In the genomic region with DNA sequence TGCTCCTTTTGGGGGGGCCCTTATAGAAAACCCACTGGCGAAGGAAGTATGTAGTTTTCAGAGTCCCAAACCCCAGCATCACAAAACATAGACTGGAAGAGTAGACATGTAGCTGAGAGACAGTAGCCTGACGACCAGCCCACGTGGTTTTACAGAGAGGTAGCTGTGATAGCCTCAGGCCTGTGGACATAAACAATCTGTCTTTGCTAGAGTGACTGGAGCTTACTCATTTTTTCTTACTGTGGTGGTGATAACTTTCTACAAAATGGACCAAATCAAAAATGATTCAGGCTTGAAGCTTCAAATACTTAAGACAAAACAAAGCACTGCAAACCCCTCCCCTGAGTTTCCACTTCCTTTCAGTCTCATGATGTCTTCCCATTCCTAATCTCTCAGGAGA, we compare ENCODE assay signal across 16 cellular contexts.
"Had no signal": no experiment of that assay in that cellular context is flagged by ENCODE, and none has a peak within 500 bp of the region (broad histone marks: within the 10 kb centered on the region; RNA-seq: fewer than 3 reads in every experiment).

No MANE protein-coding gene starts in this region.

- ATAC-seq: activated T-helper 17 cell treated with anti-CD3 and anti-CD28 coated beads, Interleukin-2, amount 50 U/mL, for 72 hours; gastrocnemius medialis; heart right ventricle; left lobe of liver; pancreas had no signal

- DNase-seq: activated B cell treated with CpG ODN at 0.5 μM for 24 hours; activated CD4-positive, alpha-beta T cell treated with anti-CD3 and anti-CD28 coated beads, Interleukin-2, amount 10 ng/mL, durations not matched to agents 24 days and 14 days; activated naive CD4-positive, alpha-beta T cell treated with anti-CD3 and anti-CD28 coated beads, Interleukin-2, amount 10 ng/mL, durations not matched to agents 7 days and 5 days; cerebellar nuclear complex; esophagus squamous epithelium; gastrocnemius medialis; heart right ventricle; nephron progenitor cell; pancreas; stimulated activated CD4-positive, alpha-beta T cell treated with anti-CD3 and anti-CD28 coated beads, Interleukin-4, amount 100 ng/mL, for 1 hour; testis had no signal

- H3K27me3 ChIP-seq: esophagus squamous epithelium, gastrocnemius medialis, heart right ventricle, pancreas, testis had no signal

- FAIRE-seq: islet of Langerhans, pancreas had no signal

- H3K4me3 ChIP-seq: esophagus squamous epithelium, gastrocnemius medialis, heart right ventricle, pancreas, testis had no signal

- H3K4me3 Mint-ChIP-seq: activated B cell treated with CpG ODN at 0.5 μM for 24 hours; activated CD4-positive, alpha-beta T cell treated with anti-CD3 and anti-CD28 coated beads, Interleukin-2, amount 10 ng/mL, durations not matched to agents 24 days and 14 days; activated naive CD4-positive, alpha-beta T cell treated with anti-CD3 and anti-CD28 coated beads, Interleukin-2, amount 10 ng/mL, durations not matched to agents 7 days and 5 days; activated T-helper 17 cell treated with anti-CD3 and anti-CD28 coated beads, Interleukin-2, amount 50 U/mL, for 72 hours; nephron progenitor cell; stimulated activated naive CD8-positive, alpha-beta T cell treated with anti-CD3 and anti-CD28 coated beads, Interleukin-15, Interleukin-2, amounts not matched to agents 100 ng/mL and 50 ng/mL, for 24 hours; T-helper 1 cell treated with Interleukin-12 subunit alpha and Interleukin-12 subunit beta and Interleukin-4 antibody, amounts not matched to agents 30 μg/mL and 1 μg/mL, for 36 hours had no signal

- H3K4me1 Mint-ChIP-seq: activated B cell treated with CpG ODN at 0.5 μM for 24 hours; activated CD4-positive, alpha-beta T cell treated with anti-CD3 and anti-CD28 coated beads, Interleukin-2, amount 10 ng/mL, durations not matched to agents 24 days and 14 days; activated naive CD4-positive, alpha-beta T cell treated with anti-CD3 and anti-CD28 coated beads, Interleukin-2, amount 10 ng/mL, durations not matched to agents 7 days and 5 days; activated T-helper 17 cell treated with anti-CD3 and anti-CD28 coated beads, Interleukin-2, amount 50 U/mL, for 72 hours; nephron progenitor cell had no signal

- H3K36me3 Mint-ChIP-seq: activated naive CD4-positive, alpha-beta T cell treated with anti-CD3 and anti-CD28 coated beads, Interleukin-2, amount 10 ng/mL, durations not matched to agents 7 days and 5 days had no signal

- H3K9me3 Mint-ChIP-seq: activated B cell treated with CpG ODN at 0.5 μM for 24 hours, nephron progenitor cell had no signal

- H3K9me3 ChIP-seq: esophagus squamous epithelium, gastrocnemius medialis, pancreas, testis had no signal

- H3K4me1 ChIP-seq: gastrocnemius medialis, heart right ventricle, pancreas, testis had no signal

- H3K27ac Mint-ChIP-seq: activated B cell treated with CpG ODN at 0.5 μM for 24 hours; activated CD4-positive, alpha-beta T cell treated with anti-CD3 and anti-CD28 coated beads, Interleukin-2, amount 10 ng/mL, durations not matched to agents 24 days and 14 days; activated naive CD4-positive, alpha-beta T cell treated with anti-CD3 and anti-CD28 coated beads, Interleukin-2, amount 10 ng/mL, durations not matched to agents 7 days and 5 days; activated T-helper 17 cell treated with anti-CD3 and anti-CD28 coated beads, Interleukin-2, amount 50 U/mL, for 72 hours; nephron progenitor cell; stimulated activated naive CD8-positive, alpha-beta T cell treated with anti-CD3 and anti-CD28 coated beads, Interleukin-15, Interleukin-2, amounts not matched to agents 100 ng/mL and 50 ng/mL, for 24 hours; T-helper 1 cell treated with Interleukin-12 subunit alpha and Interleukin-12 subunit beta and Interleukin-4 antibody, amounts not matched to agents 30 μg/mL and 1 μg/mL, for 36 hours had no signal

- H3K27ac ChIP-seq: esophagus squamous epithelium, gastrocnemius medialis, heart right ventricle, pancreas, testis had no signal

- H3K36me3 ChIP-seq: esophagus squamous epithelium, gastrocnemius medialis, heart right ventricle, pancreas had no signal

- H3K27me3 Mint-ChIP-seq: activated B cell treated with CpG ODN at 0.5 μM for 24 hours; activated CD4-positive, alpha-beta T cell treated with anti-CD3 and anti-CD28 coated beads, Interleukin-2, amount 10 ng/mL, durations not matched to agents 24 days and 14 days; activated naive CD4-positive, alpha-beta T cell treated with anti-CD3 and anti-CD28 coated beads, Interleukin-2, amount 10 ng/mL, durations not matched to agents 7 days and 5 days; activated T-helper 17 cell treated with anti-CD3 and anti-CD28 coated beads, Interleukin-2, amount 50 U/mL, for 72 hours; stimulated activated naive CD8-positive, alpha-beta T cell treated with anti-CD3 and anti-CD28 coated beads, Interleukin-15, Interleukin-2, amounts not matched to agents 100 ng/mL and 50 ng/mL, for 24 hours had no signal
